In genomic region chr11:121318848-121319834, GRCh38 we compare ENCODE assay signal across 9 cellular contexts. TPM values are rescaled to one million over a fixed set of nuclear protein-coding genes. Genes with fewer than 3 reads are reported as not detected.
DNase-seq lines count a peak whose midpoint lies in the region; ATAC-seq and TF ChIP-seq lines count a peak whose summit lies in the region.
"Had no signal": no experiment of that assay in that cellular context is flagged by ENCODE, and none has a peak within 500 bp of the region (broad histone marks: within the 10 kb centered on the region; RNA-seq: fewer than 3 reads in every experiment).

No MANE protein-coding gene starts in this region.

- no peak overlapping the region for H3K4me3 Mint-ChIP-seq in CD8-positive, alpha-beta T cell
- peak overlapping the region; percentile 48 for H3K4me3 Mint-ChIP-seq in T-helper 2 cell treated with Interferon-gamma antibody and Interleukin-4, amounts not matched to agents 5 μg/mL and 100 μg/mL, for 36 hours
- no peak overlapping the region for H3K4me3 Mint-ChIP-seq in neural progenitor cell

- peak in 2 of 7 experiments; percentile 23 to 30 for DNase-seq in CD8-positive, alpha-beta T cell
- DNase-seq in NCI-H1092 (lab: John Stamatoyannopoulos, UW) (peak; percentile 25), fibroblast of peridontal ligament (ENCODE audit: extremely low read depth) (peak; percentile 72), neural progenitor cell (ENCODE audit: low spot score) (peak; percentile 55), GM19238 (ENCODE audit: insufficient read length, low spot score) (no peak)
- DNase-seq in T-helper 2 cell treated with Interferon-gamma antibody and Interleukin-4, amounts not matched to agents 5 μg/mL and 100 μg/mL, for 36 hours (ENCODE audit: low spot score) = no peak

- intact Hi-C loops in CD8-positive, alpha-beta T cell (cut with DNase I, micrococcal nuclease) = loop anchor here (1.0 to 5.0 kb wide), 2 partner anchors 218 to 272 kb away; no protein-coding TSS in a partner anchor

- ATAC-seq in CD8-positive, alpha-beta T cell = peak; percentile 81
- ATAC-seq in GM18867 (IDR thresholded peaks at IDR 0.05; ENCODE audit: unreplicated experiment) (peak; percentile 62), HG03280 (IDR thresholded peaks at IDR 0.05; ENCODE audit: unreplicated experiment) (no peak)

- no peak overlapping the region for H3K9ac ChIP-seq in neural progenitor cell

- H3K36me3 Mint-ChIP-seq in CD8-positive, alpha-beta T cell = no peaks in the 10 kb centered on the region
- no peaks in the 10 kb centered on the region for H3K36me3 Mint-ChIP-seq in T-helper 2 cell treated with Interferon-gamma antibody and Interleukin-4, amounts not matched to agents 5 μg/mL and 100 μg/mL, for 36 hours (ENCODE audit: low read depth)
- no peaks in the 10 kb centered on the region for H3K36me3 Mint-ChIP-seq in neural progenitor cell

- H3K27ac Mint-ChIP-seq in CD8-positive, alpha-beta T cell = no peak overlapping the region
- H3K27ac Mint-ChIP-seq in T-helper 2 cell treated with Interferon-gamma antibody and Interleukin-4, amounts not matched to agents 5 μg/mL and 100 μg/mL, for 36 hours = peak overlapping the region; percentile 54
- H3K27ac Mint-ChIP-seq in neural progenitor cell = peak overlapping the region; percentile 7

- H2AFZ ChIP-seq in neural progenitor cell (replicated peaks) = peak overlapping the region; percentile 34

- CTCF ChIA-PET in CD8-positive, alpha-beta T cell (lab: Charles Lee) = interaction anchor here (0.6 to 2.2 kb wide), 33 partner anchors 8 to 338 kb away, joined by 3 to 22 read pairs (median 3); partner anchors contain the start of gene SORL1

- no peak overlapping the region for H3K4me3 ChIP-seq in CD8-positive, alpha-beta T cell (ENCODE audit: low read depth, low read length)
- H3K4me3 ChIP-seq in neural progenitor cell = no peak overlapping the region
- H3K4me3 ChIP-seq: SJSA1 had no signal

- no peaks in the 10 kb centered on the region for H3K79me2 ChIP-seq in neural progenitor cell (ENCODE audit: low read depth)

- no peaks in the 10 kb centered on the region for H3K27me3 ChIP-seq in CD8-positive, alpha-beta T cell (ENCODE audit: insufficient read depth, low read length)
- H3K27me3 ChIP-seq in neural progenitor cell = no peaks in the 10 kb centered on the region
- H3K27me3 ChIP-seq: SJSA1 had no signal

- no peak overlapping the region for H3K27ac ChIP-seq in CD8-positive, alpha-beta T cell (ENCODE audit: low read depth, low read length)
- no peak overlapping the region for H3K27ac ChIP-seq in neural progenitor cell
- H3K27ac ChIP-seq: SJSA1 had no signal

- POLR2A ChIA-PET in CD8-positive, alpha-beta T cell (lab: Charles Lee) = interaction anchor here (1.2 to 1.6 kb wide), 3 partner anchors 132 to 164 kb away, joined by 3 to 6 read pairs (median 4); no protein-coding TSS in a partner anchor

- H3K9me3 ChIP-seq in CD8-positive, alpha-beta T cell (ENCODE audit: low read length) = no peaks in the 10 kb centered on the region
- no peaks in the 10 kb centered on the region for H3K9me3 ChIP-seq in neural progenitor cell (ENCODE audit: low read depth)
- H3K9me3 ChIP-seq: SJSA1 had no signal

- H4K20me1 ChIP-seq in neural progenitor cell (ENCODE audit: low read depth) = no peaks in the 10 kb centered on the region

- no peak overlapping the region for H3K4me2 ChIP-seq in neural progenitor cell

- no peaks in the 10 kb centered on the region for H3F3A ChIP-seq in neural progenitor cell (ENCODE audit: low read depth)

- peaks cover 19% of the 10 kb centered on the region for H3K4me1 Mint-ChIP-seq in CD8-positive, alpha-beta T cell (ENCODE audit: low read depth)
- H3K4me1 Mint-ChIP-seq in T-helper 2 cell treated with Interferon-gamma antibody and Interleukin-4, amounts not matched to agents 5 μg/mL and 100 μg/mL, for 36 hours (ENCODE audit: low read depth) = peaks cover 22% of the 10 kb centered on the region
- peaks cover 14% of the 10 kb centered on the region for H3K4me1 Mint-ChIP-seq in neural progenitor cell

- H3K36me3 ChIP-seq in CD8-positive, alpha-beta T cell (ENCODE audit: insufficient read depth, low read length) = no peaks in the 10 kb centered on the region
- no peaks in the 10 kb centered on the region for H3K36me3 ChIP-seq in neural progenitor cell
- H3K36me3 ChIP-seq: SJSA1 had no signal

- H3K4me1 ChIP-seq in CD8-positive, alpha-beta T cell (ENCODE audit: insufficient read depth, low read length) = peaks cover 10% of the 10 kb centered on the region
- peaks cover 13% of the 10 kb centered on the region for H3K4me1 ChIP-seq in neural progenitor cell
- H3K4me1 ChIP-seq: SJSA1 had no signal

- peaks cover 2% of the 10 kb centered on the region for H3K27me3 Mint-ChIP-seq in CD8-positive, alpha-beta T cell (ENCODE audit: low read depth)
- peaks cover 5% of the 10 kb centered on the region for H3K27me3 Mint-ChIP-seq in T-helper 2 cell treated with Interferon-gamma antibody and Interleukin-4, amounts not matched to agents 5 μg/mL and 100 μg/mL, for 36 hours (ENCODE audit: low read depth)
- peaks cover 3% of the 10 kb centered on the region for H3K27me3 Mint-ChIP-seq in neural progenitor cell (ENCODE audit: insufficient read depth, low read depth)

- TF ChIP-seq CTCF in CD8-positive, alpha-beta T cell (IDR thresholded peaks at IDR 0.05) = peak; percentile 72
- TF ChIP-seq CTCF in neural progenitor cell (IDR thresholded peaks at IDR 0.05) = peak; percentile 82

- H3K9me3 Mint-ChIP-seq in CD8-positive, alpha-beta T cell = no peaks in the 10 kb centered on the region
- H3K9me3 Mint-ChIP-seq in T-helper 2 cell treated with Interferon-gamma antibody and Interleukin-4, amounts not matched to agents 5 μg/mL and 100 μg/mL, for 36 hours = no peaks in the 10 kb centered on the region
- H3K9me3 Mint-ChIP-seq in neural progenitor cell = no peaks in the 10 kb centered on the region

RNA-seq across cellular contexts. Expression of gene SC5D, which starts 26.6 kb away (rescaled TPM):
- total RNA-seq in CD8-positive, alpha-beta T cell = 10 to 100 TPM; 69.2 to 70.1 TPM
- 43.3 and 80.7 TPM in 2 replicates for total RNA-seq in neural progenitor cell (ENCODE audit: low replicate concordance)

Comparison
In these comparisons a context has a peak if more than half of its experiments do, and no peak if none do; other contexts are left out.
1. DNase-seq: peak in NCI-H1092 (single experiment), fibroblast of peridontal ligament (single experiment) and neural progenitor cell (single experiment); none in T-helper 2 cell treated with Interferon-gamma antibody and Interleukin-4, amounts not matched to agents 5 μg/mL and 100 μg/mL, for 36 hours (single experiment) and GM19238 (single experiment).